In the genomic region with DNA sequence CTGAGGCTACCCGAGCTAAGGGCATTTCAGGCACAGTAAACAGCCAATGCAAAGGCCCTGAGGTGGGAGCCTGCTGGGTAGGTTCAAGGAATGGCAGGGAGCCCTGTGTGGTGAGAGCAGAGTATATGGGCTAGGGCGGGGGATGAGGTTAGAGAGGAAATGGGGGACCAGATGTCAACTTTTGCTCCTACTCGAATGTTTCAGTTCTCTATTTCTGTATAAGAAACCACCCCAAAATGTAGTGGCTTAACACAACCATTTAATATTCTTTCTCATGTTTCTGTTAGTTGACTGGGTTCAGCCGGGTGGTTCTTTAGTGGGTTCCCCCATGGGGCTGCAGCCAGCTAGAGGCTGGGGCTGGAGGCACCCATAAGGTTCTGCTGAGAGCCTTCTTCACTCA, we compare ENCODE assay signal across 13 cellular contexts. TPM values are rescaled to one million over a fixed set of nuclear protein-coding genes. Genes with fewer than 3 reads are reported as not detected.
DNase-seq lines count a peak whose midpoint lies in the region; ATAC-seq and TF ChIP-seq lines count a peak whose summit lies in the region.
"Had no signal": no experiment of that assay in that cellular context is flagged by ENCODE, and none has a peak within 500 bp of the region (broad histone marks: within the 10 kb centered on the region; RNA-seq: fewer than 3 reads in every experiment).

No MANE protein-coding gene starts in this region.

- H3K4me3 ChIP-seq in right cardiac atrium (ENCODE audit: low read length) (no peak overlapping the region), spleen (no peak overlapping the region), osteoblast (ENCODE audit: insufficient read depth, low read length) (no peak overlapping the region)
- H3K4me3 ChIP-seq: neural progenitor cell had no signal

- peak; percentile 80 for ATAC-seq in GM18505 (IDR thresholded peaks at IDR 0.05; ENCODE audit: unreplicated experiment)
- ATAC-seq in GM21515 (IDR thresholded peaks at IDR 0.05; ENCODE audit: unreplicated experiment) = peak; percentile 71
- ATAC-seq in HG03460 (IDR thresholded peaks at IDR 0.05; ENCODE audit: unreplicated experiment) = peak; percentile 59
- ATAC-seq in right cardiac atrium = no peak
- no peak for ATAC-seq in GM19463 (IDR thresholded peaks at IDR 0.05; ENCODE audit: unreplicated experiment)

- H3K27me3 ChIP-seq in right cardiac atrium (ENCODE audit: control insufficient read depth, insufficient read depth) (no peaks in the 10 kb centered on the region), spleen (replicated peaks in 1 of 7) (peaks cover 0 to 67% (median 4%) of the 10 kb centered on the region in 7 donors), osteoblast (ENCODE audit: insufficient read depth, low read length) (no peaks in the 10 kb centered on the region)

- TF ChIP-seq POLR2A in GM18505 (IDR thresholded peaks at IDR 0.05; ENCODE audit: borderline replicate concordance, extremely low read depth, insufficient read depth, insufficient read length) = no peak
- no peak for TF ChIP-seq POLR2A in spleen (IDR thresholded peaks at IDR 0.05)

- H3K4me2 ChIP-seq in osteoblast (ENCODE audit: insufficient read depth, low read length) = no peak overlapping the region
- H3K4me2 ChIP-seq: neural progenitor cell had no signal

- no peaks in the 10 kb centered on the region for H3K9me3 ChIP-seq in right cardiac atrium (ENCODE audit: control insufficient read depth, low read length)
- peaks cover 0 to 6% (median 0%) of the 10 kb centered on the region in 8 donors for H3K9me3 ChIP-seq in spleen
- H3K9me3 ChIP-seq in osteoblast (ENCODE audit: low read depth, low read length) = no peaks in the 10 kb centered on the region

- H3K4me1 ChIP-seq in right cardiac atrium (ENCODE audit: control insufficient read depth, insufficient read depth, low read length) (peaks cover 52% of the 10 kb centered on the region), spleen (peaks cover 2 to 83% (median 42%) of the 10 kb centered on the region in 6 donors), osteoblast (ENCODE audit: insufficient read depth, low read length) (peaks cover 43% of the 10 kb centered on the region)

- WGBS in right cardiac atrium = 84% methylated on average over 4 of the region's 4 CpGs
- 29 to 50% (median 40%) methylated on average over 4 of the region's 4 CpGs for WGBS in spleen, 5 donors

- H3K27ac ChIP-seq in right cardiac atrium (ENCODE audit: low read length) (peak overlapping the region; percentile 85), spleen (peak overlapping the region in 1 of 8 donors; percentile 53), osteoblast (ENCODE audit: low read depth, low read length) (no peak overlapping the region)
- H3K27ac ChIP-seq: neural progenitor cell had no signal

- intact Hi-C loops in right cardiac atrium (cut with DNase I) = loop anchor here in 1 of 4 donors (10.0 kb wide), 1 partner anchor 47 kb away; no protein-coding TSS in a partner anchor
- intact Hi-C loops in spleen (cut with DNase I; ENCODE audit: low total_unique reads) = loop anchor here (10.0 kb wide), 1 partner anchor 47 kb away; no protein-coding TSS in a partner anchor

- H4K20me1 ChIP-seq in osteoblast (ENCODE audit: insufficient read depth, low read length) = no peaks in the 10 kb centered on the region

- H3K36me3 ChIP-seq in spleen = no peaks in the 10 kb centered on the region
- H3K36me3 ChIP-seq in osteoblast (ENCODE audit: insufficient read depth, low read length) = no peaks in the 10 kb centered on the region
- H3K36me3 ChIP-seq: neural progenitor cell had no signal

- no peak for TF ChIP-seq CTCF in spleen (IDR thresholded peaks at IDR 0.05 in 8 of 11, conservative IDR thresholded peaks at IDR 0.05 in 3 of 11)
- TF ChIP-seq CTCF in osteoblast (IDR thresholded peaks at IDR 0.05; ENCODE audit: extremely low read depth, low read depth, low read length) = no peak

- no peak for DNase-seq in right cardiac atrium
- no peak for DNase-seq in spleen
- DNase-seq in osteoblast (ENCODE audit: insufficient read length, low spot score, missing footprints) = no peak
- no peak for DNase-seq in NCI-H526 treated with DMSO at 0.1 percent for 48 hours (lab: John Stamatoyannopoulos, UW)
- DNase-seq: immature natural killer cell; NCI-H2081 treated with DMSO at 0.1 percent for 48 hours; stimulated activated CD4-positive, alpha-beta T cell treated with anti-CD3 and anti-CD28 coated beads, Interleukin-2, amount 100 ng/mL, for 48 hours had no signal

- no peaks in the 10 kb centered on the region for H3K79me2 ChIP-seq in osteoblast (ENCODE audit: insufficient read depth, low read length)

- H2AFZ ChIP-seq in osteoblast (ENCODE audit: low read length) = no peak overlapping the region
- H2AFZ ChIP-seq: neural progenitor cell had no signal

RNA-seq across cellular contexts. Expression of a gene that starts 5.8 kb away (rescaled TPM):
- total RNA-seq in right cardiac atrium = 10 to 100 TPM; 35.7 to 55.5 (median 45.7) TPM
- polyA plus RNA-seq in right cardiac atrium = 57.8 TPM
- 10 to 100 TPM in 6 of 7 donors, 1 to 10 TPM in 1; 6.4 to 53.0 (median 18.6) TPM for total RNA-seq in spleen
- 10 to 100 TPM in 1 of 3 donors, 1 to 10 TPM in 2; 7.2 to 17.6 (median 9.4) TPM for polyA plus RNA-seq in spleen
- 18.6 and 35.1 TPM in 2 replicates for total RNA-seq in osteoblast
- polyA plus RNA-seq: immature natural killer cell had no signal

RNA-seq across cellular contexts. Expression of a gene that starts 53.9 kb away (rescaled TPM):
- total RNA-seq in right cardiac atrium (1 to 10 TPM in 3 of 4 donors, not detected in 1; 1.4 to 2.3 (median 2.1) TPM), spleen (10 to 100 TPM; 17.4 to 87.8 (median 42.6) TPM), osteoblast (not detected in 2 replicates)
- polyA plus RNA-seq in right cardiac atrium (2.6 TPM), spleen (10 to 100 TPM; 13.1 to 38.9 (median 31.5) TPM)
- total RNA-seq: temporal lobe had no signal

Comparison
In these comparisons a context has a peak if more than half of its experiments do, and no peak if none do; other contexts are left out.
1. ATAC-seq: peak in GM18505 (single experiment), GM21515 (single experiment) and HG03460 (single experiment); none in right cardiac atrium (0 of 2) and GM19463 (single experiment).
2. RNA of a gene that starts 53.9 kb away (total RNA-seq): 17.4 to 87.8 TPM in spleen; 1.4 to 2.3 TPM in right cardiac atrium and not detected in osteoblast; every median in the first group is over 4 times any median in the second.